ENCODE assay signal across 10 cellular contexts in genomic region chr1:242525360-242525722, GRCh38. TPM values are rescaled to one million over a fixed set of nuclear protein-coding genes. Genes with fewer than 3 reads are reported as not detected.
DNase-seq lines count a peak whose midpoint lies in the region; ATAC-seq and TF ChIP-seq lines count a peak whose summit lies in the region.
"Had no signal": no experiment of that assay in that cellular context is flagged by ENCODE, and none has a peak within 500 bp of the region (broad histone marks: within the 10 kb centered on the region; RNA-seq: fewer than 3 reads in every experiment).

No MANE protein-coding gene starts in this region.

- no peaks in the 10 kb centered on the region for H3K9me3 Mint-ChIP-seq in activated naive CD8-positive, alpha-beta T cell treated with anti-CD3 and anti-CD28 coated beads for 36 hours

- no peak overlapping the region for H3K4ac ChIP-seq in mesenchymal stem cell (ENCODE audit: low read depth in 1 of 2, low read length in 2 of 2)

- H3K23ac ChIP-seq in mesenchymal stem cell (ENCODE audit: low read length in 2 of 2): no peak overlapping the region

- H3K4me3 ChIP-seq in heart right ventricle (peak overlapping the region in 8 of 10 donors; percentile 17 to 55 (median 50)), mesenchymal stem cell (ENCODE audit: insufficient read depth in 1 of 2, low read depth in 1 of 2, low read length in 2 of 2) (peak overlapping the region; percentile 51), uterus (peak overlapping the region; percentile 9 to 44)

- H4K8ac ChIP-seq in mesenchymal stem cell (ENCODE audit: low read length): no peak overlapping the region

- intact Hi-C loops in heart right ventricle (cut with DNase I): no loop called here
- intact Hi-C loops in Right ventricle myocardium inferior (cut with DNase I): no loop called here
- intact Hi-C loops in uterus (cut with DNase I; ENCODE audit: low total_unique reads): no loop called here

- ATAC-seq in heart right ventricle (no peak), Right ventricle myocardium inferior (no peak), GM19328 (IDR thresholded peaks at IDR 0.05; ENCODE audit: unreplicated experiment) (no peak), HG03521 (IDR thresholded peaks at IDR 0.05; ENCODE audit: unreplicated experiment) (no peak), HG02981 (IDR thresholded peaks at IDR 0.05; ENCODE audit: unreplicated experiment) (no peak)

- no peak for TF ChIP-seq POLR2A in uterus (IDR thresholded peaks at IDR 0.05)

- H2BK15ac ChIP-seq in mesenchymal stem cell (ENCODE audit: low read depth, poor library complexity, severe bottlenecking): no peak overlapping the region

- H2AK5ac ChIP-seq in mesenchymal stem cell (ENCODE audit: low read length, severe bottlenecking): no peak overlapping the region

- no peak overlapping the region for H2BK12ac ChIP-seq in mesenchymal stem cell (ENCODE audit: low read length in 2 of 2)

- WGBS in heart right ventricle, 2 donors: 7 to 10% methylated on average over 10 of the region's 10 CpGs
- WGBS in mesenchymal stem cell: 19% methylated on average over 6 of the region's 10 CpGs

- H3K27me3 Mint-ChIP-seq in activated naive CD8-positive, alpha-beta T cell treated with anti-CD3 and anti-CD28 coated beads for 36 hours: peaks cover 66% of the 10 kb centered on the region

- H3K27me3 ChIP-seq in heart right ventricle (peaks cover 11 to 85% (median 48%) of the 10 kb centered on the region in 7 donors), mesenchymal stem cell (ENCODE audit: control insufficient read depth in 1 of 2, insufficient read depth in 1 of 2, low read length in 2 of 2) (peaks cover 40 to 44% of the 10 kb centered on the region in 2 experiments), uterus (peaks cover 0 to 9% of the 10 kb centered on the region in 2 donors)

- TF ChIP-seq CTCF in heart right ventricle (IDR thresholded peaks at IDR 0.05) (no peak), uterus (IDR thresholded peaks at IDR 0.05) (no peak)

- H2BK120ac ChIP-seq in mesenchymal stem cell (ENCODE audit: low read depth, low read length): no peak overlapping the region

- no peak overlapping the region for H2BK5ac ChIP-seq in mesenchymal stem cell (ENCODE audit: low read depth, low read length, poor library complexity, severe bottlenecking)

- H2AFZ ChIP-seq in mesenchymal stem cell (ENCODE audit: low read depth, low read length): no peak overlapping the region

- no peak for DNase-seq in heart right ventricle
- DNase-seq in Right ventricle myocardium inferior (ENCODE audit: missing footprints): no peak
- DNase-seq in activated naive CD8-positive, alpha-beta T cell treated with anti-CD3 and anti-CD28 coated beads for 36 hours: no peak
- no peak for DNase-seq in mesenchymal stem cell
- no peak for DNase-seq in uterus
- DNase-seq: left cardiac atrium, RPMI8226 had no signal

- peak overlapping the region; percentile 42 for H3K4me3 Mint-ChIP-seq in activated naive CD8-positive, alpha-beta T cell treated with anti-CD3 and anti-CD28 coated beads for 36 hours

- no peaks in the 10 kb centered on the region for H3K36me3 Mint-ChIP-seq in activated naive CD8-positive, alpha-beta T cell treated with anti-CD3 and anti-CD28 coated beads for 36 hours

- H3K9me3 ChIP-seq in heart right ventricle (no peaks in the 10 kb centered on the region), mesenchymal stem cell (ENCODE audit: control insufficient read depth, low read length) (no peaks in the 10 kb centered on the region), uterus (no peaks in the 10 kb centered on the region)

- no peak overlapping the region for H3K14ac ChIP-seq in mesenchymal stem cell (ENCODE audit: low read length in 2 of 2)

- H3K27ac ChIP-seq in heart right ventricle (no peak overlapping the region), mesenchymal stem cell (ENCODE audit: low read length, poor library complexity, severe bottlenecking) (no peak overlapping the region), uterus (no peak overlapping the region)

- H4K91ac ChIP-seq in mesenchymal stem cell (ENCODE audit: low read length): no peak overlapping the region

- peaks cover 9% of the 10 kb centered on the region for H3K4me1 Mint-ChIP-seq in activated naive CD8-positive, alpha-beta T cell treated with anti-CD3 and anti-CD28 coated beads for 36 hours

- no peaks in the 10 kb centered on the region for H3K36me3 ChIP-seq in heart right ventricle
- no peaks in the 10 kb centered on the region for H3K36me3 ChIP-seq in mesenchymal stem cell (ENCODE audit: control insufficient read depth in 1 of 2, insufficient read depth in 2 of 2, low read depth in 1 of 2, low read length in 2 of 2)
- no peaks in the 10 kb centered on the region for H3K36me3 ChIP-seq in uterus

- H3K9ac ChIP-seq in mesenchymal stem cell (ENCODE audit: low read length): no peak overlapping the region

- no peak overlapping the region for H3K27ac Mint-ChIP-seq in activated naive CD8-positive, alpha-beta T cell treated with anti-CD3 and anti-CD28 coated beads for 36 hours

- no peak overlapping the region for H3K18ac ChIP-seq in mesenchymal stem cell (ENCODE audit: low read depth in 1 of 2, low read length in 2 of 2)

- H3K4me1 ChIP-seq in heart right ventricle (peaks cover 0 to 18% (median 13%) of the 10 kb centered on the region in 9 donors), mesenchymal stem cell (ENCODE audit: control insufficient read depth, insufficient read depth, low read depth, low read length) (peaks cover 16% of the 10 kb centered on the region), uterus (no peaks in the 10 kb centered on the region)

- no peaks in the 10 kb centered on the region for H3K79me1 ChIP-seq in mesenchymal stem cell (replicated peaks; ENCODE audit: low read length, poor library complexity, severe bottlenecking)

- peak overlapping the region; percentile 97 for H3K4me2 ChIP-seq in mesenchymal stem cell (ENCODE audit: low read length, poor library complexity, severe bottlenecking)

RNA-seq across cellular contexts. Expression of gene PLD5, which starts 0.8 kb away (rescaled TPM):
- 1 to 10 TPM in 1 of 10 donors, under 1 TPM in 6, not detected in 3; 0.13 to 1.3 (median 0.48) TPM for total RNA-seq in heart right ventricle
- under 1 TPM in 1 of 2 donors, not detected in 1; 0.35 TPM for polyA plus RNA-seq in heart right ventricle
- not detected for total RNA-seq in Right ventricle myocardium inferior
- not detected for total RNA-seq in activated naive CD8-positive, alpha-beta T cell treated with anti-CD3 and anti-CD28 coated beads for 36 hours
- polyA plus RNA-seq in mesenchymal stem cell (2013, experiment 1 of 2): not detected
- not detected for polyA plus RNA-seq in mesenchymal stem cell (2013, experiment 2 of 2)
- total RNA-seq in uterus: 1 to 10 TPM; 2.4 to 6.1 (median 5.2) TPM
